In the genomic region with DNA sequence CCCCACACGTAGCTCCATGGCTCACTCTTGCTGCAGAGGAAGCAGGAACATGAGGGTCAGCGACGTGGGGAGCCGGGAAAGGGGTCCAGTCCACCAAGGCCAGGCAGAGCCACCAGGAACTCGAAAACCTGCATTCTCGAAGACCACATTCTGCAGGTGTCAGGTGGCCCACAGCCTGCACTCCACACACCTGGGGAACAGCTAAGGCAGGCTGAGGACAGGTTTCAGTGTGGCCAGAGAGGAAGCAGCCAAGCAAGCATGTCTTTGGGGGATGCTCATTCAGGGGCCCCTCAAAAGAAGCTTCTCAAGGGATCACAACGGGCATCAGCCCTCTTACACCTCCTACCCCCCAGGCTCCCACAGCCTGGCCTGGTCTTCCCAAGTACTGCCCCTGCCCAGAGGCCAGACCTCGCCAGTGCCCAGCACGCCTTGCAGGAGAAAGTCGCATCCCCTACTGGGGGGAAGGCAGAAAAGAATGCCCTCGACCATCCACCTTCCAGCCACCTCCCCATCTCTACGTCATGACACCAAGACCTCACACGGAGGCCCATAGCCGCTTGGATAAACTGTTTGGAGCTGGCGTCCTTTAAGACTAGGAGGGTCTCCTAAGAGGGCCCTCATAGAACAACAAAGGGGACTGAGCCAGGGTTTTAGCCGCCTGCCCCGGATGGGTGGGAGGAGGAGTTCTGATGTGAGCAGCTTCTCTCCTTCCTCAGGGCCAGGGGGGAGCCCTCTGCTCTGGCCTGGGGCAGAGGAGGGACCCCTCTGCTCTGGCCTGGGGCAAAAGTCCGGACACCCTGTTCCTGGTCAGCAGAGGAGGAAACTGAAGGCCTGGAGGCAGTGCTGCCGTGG, we compare ENCODE assay signal across 8 cellular contexts. TPM values are rescaled to one million over a fixed set of nuclear protein-coding genes. Genes with fewer than 3 reads are reported as not detected.
DNase-seq lines count a peak whose midpoint lies in the region; ATAC-seq and TF ChIP-seq lines count a peak whose summit lies in the region.

No MANE protein-coding gene starts in this region.

- H3K4me2 ChIP-seq in OCI-LY3 (ENCODE audit: low read length) = peak overlapping the region; percentile 93

- peaks cover 70% of the 10 kb centered on the region for H3K4me1 Mint-ChIP-seq in CD4-positive, alpha-beta T cell (ENCODE audit: low read depth)
- H3K4me1 Mint-ChIP-seq in osteocyte (ENCODE audit: unreplicated experiment) = peaks cover 81% of the 10 kb centered on the region

- H3K4me3 Mint-ChIP-seq in CD4-positive, alpha-beta T cell = peak overlapping the region; percentile 95
- H3K4me3 Mint-ChIP-seq in osteocyte (ENCODE audit: unreplicated experiment) = peak overlapping the region; percentile 93

- no peak overlapping the region for H2AFZ ChIP-seq in OCI-LY3 (ENCODE audit: low read depth, low read length)

- H3K4me1 ChIP-seq in OCI-LY3 (ENCODE audit: low read length) (peaks cover 73% of the 10 kb centered on the region), endocrine pancreas (ENCODE audit: control insufficient read depth, insufficient read depth, low read length) (no peaks in the 10 kb centered on the region)

- H3K27me3 ChIP-seq in CD4-positive, alpha-beta T cell (ENCODE audit: control insufficient read depth, insufficient read depth, low read length) = no peaks in the 10 kb centered on the region
- H3K27me3 ChIP-seq in OCI-LY3 (ENCODE audit: low read depth, low read length) (no peaks in the 10 kb centered on the region), endocrine pancreas (ENCODE audit: control insufficient read depth, insufficient read depth, low read length) (no peaks in the 10 kb centered on the region)

- DNase-seq in CD4-positive, alpha-beta T cell = no peak
- DNase-seq in osteocyte (ENCODE audit: extremely low spot score, unreplicated experiment) (no peak), NCI-H345 (lab: John Stamatoyannopoulos, UW) (no peak), NCI-H226 (no peak)
- no peak for DNase-seq in central memory CD4-positive, alpha-beta T cell
- DNase-seq in stimulated activated naive CD4-positive, alpha-beta T cell treated with Interleukin-2 at 50 U/mL for 16 hours (lab: John Stamatoyannopoulos, UW) = no peak

- CTCF ChIA-PET in CD4-positive, alpha-beta T cell (lab: Charles Lee) = interaction anchor here (1.0 kb wide), 1 partner anchor 16 kb away, joined by 3 read pairs; no protein-coding TSS in a partner anchor

- H3K9ac ChIP-seq in OCI-LY3 (ENCODE audit: low read length) (peak overlapping the region; percentile 92), endocrine pancreas (ENCODE audit: control insufficient read depth, insufficient read depth, low read length) (peak overlapping the region; percentile 79)

- peak overlapping the region; percentile 99 for H3K27ac Mint-ChIP-seq in CD4-positive, alpha-beta T cell
- H3K27ac Mint-ChIP-seq in osteocyte (ENCODE audit: unreplicated experiment) = peak overlapping the region; percentile 97

- POLR2A ChIA-PET in CD4-positive, alpha-beta T cell (lab: Charles Lee) = interaction anchor here (1.2 to 1.4 kb wide), 2 partner anchors 34 to 113 kb away, joined by 5 read pairs; partner anchors contain the start of gene MAFF

- H3K27me3 Mint-ChIP-seq in CD4-positive, alpha-beta T cell = no peaks in the 10 kb centered on the region
- H3K27me3 Mint-ChIP-seq in osteocyte (ENCODE audit: unreplicated experiment) = no peaks in the 10 kb centered on the region

- H3K9me3 Mint-ChIP-seq in CD4-positive, alpha-beta T cell = no peaks in the 10 kb centered on the region
- no peaks in the 10 kb centered on the region for H3K9me3 Mint-ChIP-seq in osteocyte (ENCODE audit: unreplicated experiment)

- ATAC-seq in CD4-positive, alpha-beta T cell (ENCODE audit: poor library complexity) = no peak

- intact Hi-C loops in CD4-positive, alpha-beta T cell (cut with DNase I, micrococcal nuclease) = no loop called here

- H3K79me2 ChIP-seq in OCI-LY3 (ENCODE audit: low read length) = peaks cover 87% of the 10 kb centered on the region

- peaks cover 8% of the 10 kb centered on the region for H3K36me3 Mint-ChIP-seq in CD4-positive, alpha-beta T cell (ENCODE audit: low read depth)
- peaks cover 10% of the 10 kb centered on the region for H3K36me3 Mint-ChIP-seq in osteocyte (ENCODE audit: unreplicated experiment)

- H3K4me3 ChIP-seq in OCI-LY3 (ENCODE audit: low read length) (peak overlapping the region; percentile 94), endocrine pancreas (ENCODE audit: control insufficient read depth, insufficient read depth, low read length) (no peak overlapping the region)

- peaks cover 39% of the 10 kb centered on the region for H3K36me3 ChIP-seq in OCI-LY3 (replicated peaks; ENCODE audit: low read depth, low read length)
- H3K36me3 ChIP-seq in endocrine pancreas (ENCODE audit: control insufficient read depth, insufficient read depth, low read length) = no peaks in the 10 kb centered on the region

- no peak for TF ChIP-seq CTCF in CD4-positive, alpha-beta T cell (IDR thresholded peaks at IDR 0.05)
- TF ChIP-seq CTCF in OCI-LY3 (IDR thresholded peaks at IDR 0.05; ENCODE audit: low read depth, low read length) (no peak), osteocyte (IDR thresholded peaks at IDR 0.05) (no peak)

- no peaks in the 10 kb centered on the region for H3K9me3 ChIP-seq in CD4-positive, alpha-beta T cell (ENCODE audit: control insufficient read depth, low read length)
- no peaks in the 10 kb centered on the region for H3K9me3 ChIP-seq in OCI-LY3 (ENCODE audit: insufficient read depth, low read length)
- no peaks in the 10 kb centered on the region for H3K9me3 ChIP-seq in endocrine pancreas (ENCODE audit: control insufficient read depth, low read length)

- peak overlapping the region; percentile 78 for H3K27ac ChIP-seq in CD4-positive, alpha-beta T cell (ENCODE audit: low read depth, low read length)
- peak overlapping the region; percentile 75 for H3K27ac ChIP-seq in OCI-LY3 (ENCODE audit: low read length)

- H4K20me1 ChIP-seq in OCI-LY3 (ENCODE audit: insufficient read depth, low read length) = peaks cover 70% of the 10 kb centered on the region

RNA-seq across cellular contexts. Expression of gene CSNK1E, which starts 2.9 kb away (rescaled TPM):
- 100 to 1,000 TPM; 208 to 217 TPM for total RNA-seq in CD4-positive, alpha-beta T cell
- total RNA-seq in osteocyte = 175 and 176 TPM in 2 replicates

RNA-seq across cellular contexts. Expression of gene TMEM184B, which starts 41.6 kb away (rescaled TPM):
- total RNA-seq in CD4-positive, alpha-beta T cell = 10 to 100 TPM; 49.3 to 50.1 TPM
- 88.0 and 90.5 TPM in 2 replicates for total RNA-seq in osteocyte
